Comparison of ENCODE assay signal across 1 cellular context in genomic region chr1:153922838-153923652, GRCh38.
TF ChIP-seq lines count a peak whose summit lies in the region.

Gene GATAD2B, minus strand, starts transcription at chr1:153922972. Its CDS starts 94,625 bp downstream, at chr1:153828347.

TF ChIP-seq in K562, 482 proteins besides CTCF, POLR2A, EP300 and RAD21 (continued from another document and continues in another):
- no peak for TF ChIP-seq THRAP3 (IDR thresholded peaks at IDR 0.05; ENCODE audit: borderline replicate concordance)
- no peak for TF ChIP-seq SMAD1 (IDR thresholded peaks at IDR 0.05; ENCODE audit: low read depth, low read length, partially characterized antibody)
- peak; percentile 36; the same call in 1 of the 2 replicates for TF ChIP-seq NFRKB (IDR thresholded peaks at IDR 0.05; ENCODE audit: low read depth)
- TF ChIP-seq ATF7 (IDR thresholded peaks at IDR 0.05): peak; percentile 69
- peak; percentile 84 for TF ChIP-seq SP2 (IDR thresholded peaks at IDR 0.05; ENCODE audit: extremely low read depth, low read depth, low read length, poor library complexity, severe bottlenecking)
- TF ChIP-seq TCFL5 (CRISPR knock-in tag; conservative IDR thresholded peaks at IDR 0.05): no peak
- peak; percentile 55; the same call in 1 of the 2 replicates for TF ChIP-seq PML (IDR thresholded peaks at IDR 0.05; ENCODE audit: low read length)
- peak; percentile 98 for TF ChIP-seq MBD2 (IDR thresholded peaks at IDR 0.05; ENCODE audit: borderline replicate concordance, low read depth)
- TF ChIP-seq LCOR (CRISPR knock-in tag; IDR thresholded peaks at IDR 0.05): peak; percentile 68; the same call in 1 of the 2 replicates
- no peak for TF ChIP-seq SRSF7 (optimal IDR thresholded peaks at IDR 0.05; ENCODE audit: low read depth, low read length)
- no peak for TF ChIP-seq WHSC1 (IDR thresholded peaks at IDR 0.05; ENCODE audit: low read length)
- TF ChIP-seq KDM4B (IDR thresholded peaks at IDR 0.05; ENCODE audit: borderline replicate concordance in 2 of 2, low read depth in 1 of 2): peak in 1 of 2 experiments; percentile 83; a peak in 1 of 4 replicates
- TF ChIP-seq NFIC (IDR thresholded peaks at IDR 0.05): peak; percentile 12; the same call in 1 of the 2 replicates
- peak; percentile 51 for TF ChIP-seq CXXC5 (CRISPR knock-in tag; IDR thresholded peaks at IDR 0.05)
- TF ChIP-seq COPS2 (conservative IDR thresholded peaks at IDR 0.05): no peak
- peak; percentile 20 for TF ChIP-seq TAF9B (IDR thresholded peaks at IDR 0.05; ENCODE audit: partially characterized antibody)
- peak; percentile 28; the same call in 1 of the 2 replicates for TF ChIP-seq ZNF444 (CRISPR knock-in tag; IDR thresholded peaks at IDR 0.05)
- TF ChIP-seq SMARCA4 (IDR thresholded peaks at IDR 0.05): 0 out of 2 replicates have a peak, but pooled peaks have one; percentile 35
- peak; percentile 30 for TF ChIP-seq MEIS2 (IDR thresholded peaks at IDR 0.05; ENCODE audit: partially characterized antibody)
- peak; percentile 59 for TF ChIP-seq TAF1 (IDR thresholded peaks at IDR 0.05; ENCODE audit: control insufficient read depth, extremely low read depth, insufficient read depth, low read length, severe bottlenecking)
- TF ChIP-seq, protein P1, sequence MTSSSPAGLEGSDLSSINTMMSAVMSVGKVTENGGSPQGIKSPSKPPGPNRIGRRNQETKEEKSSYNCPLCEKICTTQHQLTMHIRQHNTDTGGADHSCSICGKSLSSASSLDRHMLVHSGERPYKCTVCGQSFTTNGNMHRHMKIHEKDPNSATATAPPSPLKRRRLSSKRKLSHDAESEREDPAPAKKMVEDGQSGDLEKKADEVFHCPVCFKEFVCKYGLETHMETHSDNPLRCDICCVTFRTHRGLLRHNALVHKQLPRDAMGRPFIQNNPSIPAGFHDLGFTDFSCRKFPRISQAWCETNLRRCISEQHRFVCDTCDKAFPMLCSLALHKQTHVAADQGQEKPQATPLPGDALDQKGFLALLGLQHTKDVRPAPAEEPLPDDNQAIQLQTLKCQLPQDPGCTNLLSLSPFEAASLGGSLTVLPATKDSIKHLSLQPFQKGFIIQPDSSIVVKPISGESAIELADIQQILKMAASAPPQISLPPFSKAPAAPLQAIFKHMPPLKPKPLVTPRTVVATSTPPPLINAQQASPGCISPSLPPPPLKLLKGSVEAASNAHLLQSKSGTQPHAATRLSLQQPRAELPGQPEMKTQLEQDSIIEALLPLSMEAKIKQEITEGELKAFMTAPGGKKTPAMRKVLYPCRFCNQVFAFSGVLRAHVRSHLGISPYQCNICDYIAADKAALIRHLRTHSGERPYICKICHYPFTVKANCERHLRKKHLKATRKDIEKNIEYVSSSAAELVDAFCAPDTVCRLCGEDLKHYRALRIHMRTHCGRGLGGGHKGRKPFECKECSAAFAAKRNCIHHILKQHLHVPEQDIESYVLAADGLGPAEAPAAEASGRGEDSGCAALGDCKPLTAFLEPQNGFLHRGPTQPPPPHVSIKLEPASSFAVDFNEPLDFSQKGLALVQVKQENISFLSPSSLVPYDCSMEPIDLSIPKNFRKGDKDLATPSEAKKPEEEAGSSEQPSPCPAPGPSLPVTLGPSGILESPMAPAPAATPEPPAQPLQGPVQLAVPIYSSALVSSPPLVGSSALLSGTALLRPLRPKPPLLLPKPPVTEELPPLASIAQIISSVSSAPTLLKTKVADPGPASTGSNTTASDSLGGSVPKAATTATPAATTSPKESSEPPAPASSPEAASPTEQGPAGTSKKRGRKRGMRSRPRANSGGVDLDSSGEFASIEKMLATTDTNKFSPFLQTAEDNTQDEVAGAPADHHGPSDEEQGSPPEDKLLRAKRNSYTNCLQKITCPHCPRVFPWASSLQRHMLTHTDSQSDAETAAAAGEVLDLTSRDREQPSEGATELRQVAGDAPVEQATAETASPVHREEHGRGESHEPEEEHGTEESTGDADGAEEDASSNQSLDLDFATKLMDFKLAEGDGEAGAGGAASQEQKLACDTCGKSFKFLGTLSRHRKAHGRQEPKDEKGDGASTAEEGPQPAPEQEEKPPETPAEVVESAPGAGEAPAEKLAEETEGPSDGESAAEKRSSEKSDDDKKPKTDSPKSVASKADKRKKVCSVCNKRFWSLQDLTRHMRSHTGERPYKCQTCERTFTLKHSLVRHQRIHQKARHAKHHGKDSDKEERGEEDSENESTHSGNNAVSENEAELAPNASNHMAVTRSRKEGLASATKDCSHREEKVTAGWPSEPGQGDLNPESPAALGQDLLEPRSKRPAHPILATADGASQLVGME (CRISPR knock-in tag; IDR thresholded peaks at IDR 0.05): peak; percentile 42; the same call in 1 of the 2 replicates
- 0 out of 3 replicates have a peak, but pooled peaks of 1 of the 2 experiments have one; percentile 66 for TF ChIP-seq CBX3 (IDR thresholded peaks at IDR 0.05; ENCODE audit: borderline replicate concordance in 1 of 2, low read length in 2 of 2)
- no peak for TF ChIP-seq ZNF696 (CRISPR knock-in tag; conservative IDR thresholded peaks at IDR 0.05)
- TF ChIP-seq MTA1 (IDR thresholded peaks at IDR 0.05; ENCODE audit: borderline replicate concordance): peak; percentile 40; the same call in 1 of the 2 replicates
- no peak; the same call in 1 of the 2 replicates for TF ChIP-seq NBN (IDR thresholded peaks at IDR 0.05; ENCODE audit: low read depth)
- TF ChIP-seq JUND (IDR thresholded peaks at IDR 0.05; ENCODE audit: borderline replicate concordance, low read depth, low read length): no peak
- TF ChIP-seq JUND (tag; IDR thresholded peaks at IDR 0.05; ENCODE audit: borderline replicate concordance, low read depth, low read length): 0 out of 3 replicates have a peak, but pooled peaks have one; percentile 20
- TF ChIP-seq PCBP1 (IDR thresholded peaks at IDR 0.05; ENCODE audit: low read depth, low read length, poor library complexity, severe bottlenecking): peak; percentile 62
- TF ChIP-seq, protein P2, sequence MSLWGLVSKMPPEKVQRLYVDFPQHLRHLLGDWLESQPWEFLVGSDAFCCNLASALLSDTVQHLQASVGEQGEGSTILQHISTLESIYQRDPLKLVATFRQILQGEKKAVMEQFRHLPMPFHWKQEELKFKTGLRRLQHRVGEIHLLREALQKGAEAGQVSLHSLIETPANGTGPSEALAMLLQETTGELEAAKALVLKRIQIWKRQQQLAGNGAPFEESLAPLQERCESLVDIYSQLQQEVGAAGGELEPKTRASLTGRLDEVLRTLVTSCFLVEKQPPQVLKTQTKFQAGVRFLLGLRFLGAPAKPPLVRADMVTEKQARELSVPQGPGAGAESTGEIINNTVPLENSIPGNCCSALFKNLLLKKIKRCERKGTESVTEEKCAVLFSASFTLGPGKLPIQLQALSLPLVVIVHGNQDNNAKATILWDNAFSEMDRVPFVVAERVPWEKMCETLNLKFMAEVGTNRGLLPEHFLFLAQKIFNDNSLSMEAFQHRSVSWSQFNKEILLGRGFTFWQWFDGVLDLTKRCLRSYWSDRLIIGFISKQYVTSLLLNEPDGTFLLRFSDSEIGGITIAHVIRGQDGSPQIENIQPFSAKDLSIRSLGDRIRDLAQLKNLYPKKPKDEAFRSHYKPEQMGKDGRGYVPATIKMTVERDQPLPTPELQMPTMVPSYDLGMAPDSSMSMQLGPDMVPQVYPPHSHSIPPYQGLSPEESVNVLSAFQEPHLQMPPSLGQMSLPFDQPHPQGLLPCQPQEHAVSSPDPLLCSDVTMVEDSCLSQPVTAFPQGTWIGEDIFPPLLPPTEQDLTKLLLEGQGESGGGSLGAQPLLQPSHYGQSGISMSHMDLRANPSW (CRISPR knock-in tag; IDR thresholded peaks at IDR 0.05): peak; percentile 59; the same call in 1 of the 2 replicates
- TF ChIP-seq, protein P3, sequence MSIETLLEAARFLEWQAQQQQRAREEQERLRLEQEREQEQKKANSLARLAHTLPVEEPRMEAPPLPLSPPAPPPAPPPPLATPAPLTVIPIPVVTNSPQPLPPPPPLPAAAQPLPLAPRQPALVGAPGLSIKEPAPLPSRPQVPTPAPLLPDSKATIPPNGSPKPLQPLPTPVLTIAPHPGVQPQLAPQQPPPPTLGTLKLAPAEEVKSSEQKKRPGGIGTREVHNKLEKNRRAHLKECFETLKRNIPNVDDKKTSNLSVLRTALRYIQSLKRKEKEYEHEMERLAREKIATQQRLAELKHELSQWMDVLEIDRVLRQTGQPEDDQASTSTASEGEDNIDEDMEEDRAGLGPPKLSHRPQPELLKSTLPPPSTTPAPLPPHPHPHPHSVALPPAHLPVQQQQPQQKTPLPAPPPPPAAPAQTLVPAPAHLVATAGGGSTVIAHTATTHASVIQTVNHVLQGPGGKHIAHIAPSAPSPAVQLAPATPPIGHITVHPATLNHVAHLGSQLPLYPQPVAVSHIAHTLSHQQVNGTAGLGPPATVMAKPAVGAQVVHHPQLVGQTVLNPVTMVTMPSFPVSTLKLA (conservative IDR thresholded peaks at IDR 0.05): peak in 1 of 2 experiments; percentile 61; a peak in 2 of 4 replicates
- TF ChIP-seq CREB1 (IDR thresholded peaks at IDR 0.05): peak; percentile 25
- TF ChIP-seq CREB1 (CRISPR knock-in tag; IDR thresholded peaks at IDR 0.05): peak; percentile 45; the same call in 1 of the 2 replicates
- peak in 1 of 2 experiments; percentile 19; a peak in 1 of 4 replicates for TF ChIP-seq FOXK2 (conservative IDR thresholded peaks at IDR 0.05 in 1 of 2, IDR thresholded peaks at IDR 0.05 in 1 of 2; ENCODE audit: low read depth in 2 of 2)
- TF ChIP-seq RBM15 (IDR thresholded peaks at IDR 0.05; ENCODE audit: insufficient read depth, low read length): no peak
- TF ChIP-seq KHSRP (IDR thresholded peaks at IDR 0.05): no peak
- no peak for TF ChIP-seq MGA (IDR thresholded peaks at IDR 0.05)
- TF ChIP-seq NFE2 (IDR thresholded peaks at IDR 0.05; ENCODE audit: low read depth): peak; percentile 6; the same call in 1 of the 2 replicates
- TF ChIP-seq FOS (IDR thresholded peaks at IDR 0.05; ENCODE audit: extremely low read depth, insufficient read length): peak; percentile 97
- TF ChIP-seq HNRNPK (IDR thresholded peaks at IDR 0.05; ENCODE audit: low read depth, low read length, poor library complexity, severe bottlenecking): peak; percentile 53
- peak; percentile 66 for TF ChIP-seq RBFOX2 (IDR thresholded peaks at IDR 0.05; ENCODE audit: low read depth, low read length)
- no peak for TF ChIP-seq KAT8 (IDR thresholded peaks at IDR 0.05; ENCODE audit: low read depth)
